1 cellular context compared by ENCODE assay signal in the genomic region with DNA sequence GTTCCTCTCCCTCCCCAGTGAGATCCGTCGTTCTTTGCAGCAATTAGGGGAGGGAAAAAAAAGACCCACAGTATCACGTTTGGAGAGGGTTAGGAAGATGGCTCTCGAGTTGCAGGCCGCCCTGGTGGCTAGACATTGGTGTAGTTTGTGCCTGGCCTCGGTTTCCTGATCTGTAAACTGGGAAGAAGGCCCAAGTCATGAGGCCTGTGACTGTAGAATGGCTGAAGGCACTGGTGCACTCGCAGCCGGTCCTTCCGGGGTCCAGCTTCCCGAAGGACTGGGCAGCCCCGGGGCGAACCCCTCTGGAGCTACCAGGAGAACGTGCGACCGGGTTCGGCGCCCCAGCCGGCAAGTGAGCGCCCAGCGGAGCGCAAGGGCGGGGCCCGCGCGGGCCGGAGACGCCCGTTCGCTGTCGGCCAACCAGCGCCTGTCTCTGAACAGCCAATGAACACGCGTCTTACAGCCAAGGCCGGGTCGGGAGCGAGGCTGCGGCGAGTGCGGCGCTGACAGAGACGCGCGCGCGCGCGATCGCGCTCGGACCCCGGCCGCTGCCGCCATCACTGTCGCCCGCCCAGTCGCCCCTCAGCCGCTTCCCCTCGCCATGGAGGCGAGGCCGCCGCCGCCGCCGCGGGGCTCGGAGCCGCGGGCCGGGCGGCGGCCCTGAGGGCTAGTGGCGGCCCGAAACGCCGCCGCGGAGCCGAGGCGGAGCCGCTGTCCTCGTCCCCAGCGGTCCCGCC.
A peak's percentile ranks its signal among the peaks of the same experiment; 100 is the strongest.
TF ChIP-seq lines count a peak whose summit lies in the region.

A gene with protein sequence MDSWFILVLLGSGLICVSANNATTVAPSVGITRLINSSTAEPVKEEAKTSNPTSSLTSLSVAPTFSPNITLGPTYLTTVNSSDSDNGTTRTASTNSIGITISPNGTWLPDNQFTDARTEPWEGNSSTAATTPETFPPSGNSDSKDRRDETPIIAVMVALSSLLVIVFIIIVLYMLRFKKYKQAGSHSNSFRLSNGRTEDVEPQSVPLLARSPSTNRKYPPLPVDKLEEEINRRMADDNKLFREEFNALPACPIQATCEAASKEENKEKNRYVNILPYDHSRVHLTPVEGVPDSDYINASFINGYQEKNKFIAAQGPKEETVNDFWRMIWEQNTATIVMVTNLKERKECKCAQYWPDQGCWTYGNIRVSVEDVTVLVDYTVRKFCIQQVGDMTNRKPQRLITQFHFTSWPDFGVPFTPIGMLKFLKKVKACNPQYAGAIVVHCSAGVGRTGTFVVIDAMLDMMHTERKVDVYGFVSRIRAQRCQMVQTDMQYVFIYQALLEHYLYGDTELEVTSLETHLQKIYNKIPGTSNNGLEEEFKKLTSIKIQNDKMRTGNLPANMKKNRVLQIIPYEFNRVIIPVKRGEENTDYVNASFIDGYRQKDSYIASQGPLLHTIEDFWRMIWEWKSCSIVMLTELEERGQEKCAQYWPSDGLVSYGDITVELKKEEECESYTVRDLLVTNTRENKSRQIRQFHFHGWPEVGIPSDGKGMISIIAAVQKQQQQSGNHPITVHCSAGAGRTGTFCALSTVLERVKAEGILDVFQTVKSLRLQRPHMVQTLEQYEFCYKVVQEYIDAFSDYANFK (plus strand): TSS at position 472 of the 737 bp plus-strand sequence. CDS start 90,797 bp downstream, outside the sequence.

TF ChIP-seq in GM12878, 131 proteins besides CTCF, POLR2A, EP300 and RAD21 (continued from another document):
- TF ChIP-seq BCL3 (IDR thresholded peaks at IDR 0.05; ENCODE audit: borderline replicate concordance, insufficient read depth, low read depth, low read length, poor library complexity, severe bottlenecking): no peak
- TF ChIP-seq TARDBP (IDR thresholded peaks at IDR 0.05; ENCODE audit: borderline replicate concordance): no peak
- TF ChIP-seq CHD4 (IDR thresholded peaks at IDR 0.05): no peak
- TF ChIP-seq SUZ12 (IDR thresholded peaks at IDR 0.05; ENCODE audit: unreplicated experiment): no peak
- TF ChIP-seq SMAD1 (IDR thresholded peaks at IDR 0.05; ENCODE audit: low read depth, partially characterized antibody): no peak
- no peak for TF ChIP-seq HDAC6 (IDR thresholded peaks at IDR 0.05; ENCODE audit: unreplicated experiment)
- TF ChIP-seq TAF1 (IDR thresholded peaks at IDR 0.05; ENCODE audit: borderline replicate concordance, low read depth, low read length): peak; percentile 80
- no peak for TF ChIP-seq WRNIP1 (IDR thresholded peaks at IDR 0.05; ENCODE audit: borderline replicate concordance, low read depth, low read length)
- TF ChIP-seq IKZF1 (conservative IDR thresholded peaks at IDR 0.05): peak; percentile 78
- TF ChIP-seq, protein P1, sequence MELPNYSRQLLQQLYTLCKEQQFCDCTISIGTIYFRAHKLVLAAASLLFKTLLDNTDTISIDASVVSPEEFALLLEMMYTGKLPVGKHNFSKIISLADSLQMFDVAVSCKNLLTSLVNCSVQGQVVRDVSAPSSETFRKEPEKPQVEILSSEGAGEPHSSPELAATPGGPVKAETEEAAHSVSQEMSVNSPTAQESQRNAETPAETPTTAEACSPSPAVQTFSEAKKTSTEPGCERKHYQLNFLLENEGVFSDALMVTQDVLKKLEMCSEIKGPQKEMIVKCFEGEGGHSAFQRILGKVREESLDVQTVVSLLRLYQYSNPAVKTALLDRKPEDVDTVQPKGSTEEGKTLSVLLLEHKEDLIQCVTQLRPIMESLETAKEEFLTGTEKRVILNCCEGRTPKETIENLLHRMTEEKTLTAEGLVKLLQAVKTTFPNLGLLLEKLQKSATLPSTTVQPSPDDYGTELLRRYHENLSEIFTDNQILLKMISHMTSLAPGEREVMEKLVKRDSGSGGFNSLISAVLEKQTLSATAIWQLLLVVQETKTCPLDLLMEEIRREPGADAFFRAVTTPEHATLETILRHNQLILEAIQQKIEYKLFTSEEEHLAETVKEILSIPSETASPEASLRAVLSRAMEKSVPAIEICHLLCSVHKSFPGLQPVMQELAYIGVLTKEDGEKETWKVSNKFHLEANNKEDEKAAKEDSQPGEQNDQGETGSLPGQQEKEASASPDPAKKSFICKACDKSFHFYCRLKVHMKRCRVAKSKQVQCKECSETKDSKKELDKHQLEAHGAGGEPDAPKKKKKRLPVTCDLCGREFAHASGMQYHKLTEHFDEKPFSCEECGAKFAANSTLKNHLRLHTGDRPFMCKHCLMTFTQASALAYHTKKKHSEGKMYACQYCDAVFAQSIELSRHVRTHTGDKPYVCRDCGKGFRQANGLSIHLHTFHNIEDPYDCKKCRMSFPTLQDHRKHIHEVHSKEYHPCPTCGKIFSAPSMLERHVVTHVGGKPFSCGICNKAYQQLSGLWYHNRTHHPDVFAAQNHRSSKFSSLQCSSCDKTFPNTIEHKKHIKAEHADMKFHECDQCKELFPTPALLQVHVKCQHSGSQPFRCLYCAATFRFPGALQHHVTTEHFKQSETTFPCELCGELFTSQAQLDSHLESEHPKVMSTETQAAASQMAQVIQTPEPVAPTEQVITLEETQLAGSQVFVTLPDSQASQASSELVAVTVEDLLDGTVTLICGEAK (IDR thresholded peaks at IDR 0.05; ENCODE audit: borderline replicate concordance): no peak
- TF ChIP-seq ZNF687 (IDR thresholded peaks at IDR 0.05): peak; percentile 69
- TF ChIP-seq PKNOX1 (IDR thresholded peaks at IDR 0.05): peak; percentile 19; the same call in 1 of the 2 replicates
- TF ChIP-seq SPI1 (IDR thresholded peaks at IDR 0.05; ENCODE audit: borderline replicate concordance, insufficient read depth, low read depth, low read length): no peak
- no peak for TF ChIP-seq BMI1 (IDR thresholded peaks at IDR 0.05; ENCODE audit: borderline replicate concordance)
- TF ChIP-seq PML (IDR thresholded peaks at IDR 0.05; ENCODE audit: low read length): peak; percentile 77; the same call in 1 of the 2 replicates
- TF ChIP-seq, protein P2, sequence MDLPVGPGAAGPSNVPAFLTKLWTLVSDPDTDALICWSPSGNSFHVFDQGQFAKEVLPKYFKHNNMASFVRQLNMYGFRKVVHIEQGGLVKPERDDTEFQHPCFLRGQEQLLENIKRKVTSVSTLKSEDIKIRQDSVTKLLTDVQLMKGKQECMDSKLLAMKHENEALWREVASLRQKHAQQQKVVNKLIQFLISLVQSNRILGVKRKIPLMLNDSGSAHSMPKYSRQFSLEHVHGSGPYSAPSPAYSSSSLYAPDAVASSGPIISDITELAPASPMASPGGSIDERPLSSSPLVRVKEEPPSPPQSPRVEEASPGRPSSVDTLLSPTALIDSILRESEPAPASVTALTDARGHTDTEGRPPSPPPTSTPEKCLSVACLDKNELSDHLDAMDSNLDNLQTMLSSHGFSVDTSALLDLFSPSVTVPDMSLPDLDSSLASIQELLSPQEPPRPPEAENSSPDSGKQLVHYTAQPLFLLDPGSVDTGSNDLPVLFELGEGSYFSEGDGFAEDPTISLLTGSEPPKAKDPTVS (IDR thresholded peaks at IDR 0.05; ENCODE audit: low read depth, low read length): no peak
- peak; percentile 95 for TF ChIP-seq SMAD5 (IDR thresholded peaks at IDR 0.05; ENCODE audit: low read depth)
- no peak for TF ChIP-seq CBFB (IDR thresholded peaks at IDR 0.05; ENCODE audit: low read depth)
- TF ChIP-seq NFYA (IDR thresholded peaks at IDR 0.05; ENCODE audit: borderline replicate concordance, low read depth, low read length): no peak
- TF ChIP-seq HDGF (IDR thresholded peaks at IDR 0.05): no peak
- TF ChIP-seq EGR1 (IDR thresholded peaks at IDR 0.05; ENCODE audit: borderline replicate concordance in 1 of 2, low read depth in 2 of 2, low read length in 2 of 2): no peak
- TF ChIP-seq STAT1 (conservative IDR thresholded peaks at IDR 0.05): no peak
- TF ChIP-seq HCFC1 (IDR thresholded peaks at IDR 0.05; ENCODE audit: low read length): peak; percentile 39; the same call in 1 of the 2 replicates
- no peak for TF ChIP-seq STAT3 (IDR thresholded peaks at IDR 0.05; ENCODE audit: low read depth, low read length)
- TF ChIP-seq FOXM1 (IDR thresholded peaks at IDR 0.05; ENCODE audit: low read depth, low read length): no peak; the same call in 1 of the 2 replicates
- no peak for TF ChIP-seq NR2C2 (IDR thresholded peaks at IDR 0.05; ENCODE audit: borderline replicate concordance, control insufficient read depth, insufficient read length, low read depth)
